Comparison of ENCODE assay signal across 9 cellular contexts in genomic region chr13:109764474-109765292, GRCh38. TPM values are rescaled to one million over a fixed set of nuclear protein-coding genes. Genes with fewer than 3 reads are reported as not detected.
DNase-seq lines count a peak whose midpoint lies in the region; ATAC-seq, FAIRE-seq and TF ChIP-seq lines count a peak whose summit lies in the region.
"Had no signal": no experiment of that assay in that cellular context is flagged by ENCODE, and none has a peak within 500 bp of the region (broad histone marks: within the 10 kb centered on the region; RNA-seq: fewer than 3 reads in every experiment).

No MANE protein-coding gene starts in this region.

- TF ChIP-seq RAD21 in HCT116 (IDR thresholded peaks at IDR 0.05; ENCODE audit: low read depth) = peak; percentile 50

- H3K79me2 ChIP-seq in HCT116 (ENCODE audit: insufficient read depth, low read length) = peaks cover 33% of the 10 kb centered on the region; the same call in 1 of the 2 replicates

- H3K27ac ChIP-seq in HCT116 (ENCODE audit: low read depth, low read length) (no peak overlapping the region), small intestine (ENCODE audit: low read depth in 1 of 2, low read length in 1 of 2) (no peak overlapping the region), testis (no peak overlapping the region), spleen (peak overlapping the region in 1 of 8 donors; percentile 8)

- CTCF ChIA-PET in AG04449 (lab: Yijun Ruan, JAX) = interaction anchor here (1.5 kb wide), 1 partner anchor 20 kb away, joined by 7 read pairs; no protein-coding TSS in a partner anchor
- CTCF ChIA-PET in HCT116 (lab: Charles Lee) = no interaction called here

- no peaks in the 10 kb centered on the region for H4K20me1 ChIP-seq in HCT116 (ENCODE audit: insufficient read depth)

- no peak for FAIRE-seq in small intestine (lab: Jason Lieb, UNC)
- FAIRE-seq: frontal cortex had no signal

- H3K4me1 ChIP-seq in HCT116 (ENCODE audit: control insufficient read depth in 1 of 2, insufficient read depth in 2 of 2, low read length in 2 of 2) = peaks cover 14 to 24% of the 10 kb centered on the region in 2 experiments
- H3K4me1 ChIP-seq in small intestine (ENCODE audit: control insufficient read depth in 2 of 2, insufficient read depth in 1 of 2, low read depth in 1 of 2, low read length in 1 of 2) = no peaks in the 10 kb centered on the region
- H3K4me1 ChIP-seq in testis = peaks cover 4% of the 10 kb centered on the region
- peaks cover 0 to 24% (median 3%) of the 10 kb centered on the region in 6 donors for H3K4me1 ChIP-seq in spleen

- H3K9me2 ChIP-seq in HCT116 (ENCODE audit: insufficient read depth) = no peaks in the 10 kb centered on the region

- H3K4me2 ChIP-seq in HCT116 (ENCODE audit: low read length) = peak overlapping the region; percentile 49

- BruUV-seq in HCT116 (replicated peaks; lab: Mats Ljungman, UMichigan) = no TSS peak

- intact Hi-C loops in HCT116 (cut with micrococcal nuclease) = no loop called here
- intact Hi-C loops in head of caudate nucleus (cut with DNase I) = no loop called here
- intact Hi-C loops in testis (cut with DNase I; ENCODE audit: low total_unique reads) = no loop called here
- intact Hi-C loops in spleen (cut with DNase I; ENCODE audit: low total_unique reads) = no loop called here

- RAD21 ChIA-PET in HCT116 (lab: Charles Lee; ENCODE audit: low non-redundant PET in 1 of 2, low total read pairs in 2 of 2, uncharacterized antibody in 2 of 2, unreplicated experiment in 2 of 2) = no interaction called here

- TF ChIP-seq CTCF in AG04449 (IDR thresholded peaks at IDR 0.05; ENCODE audit: insufficient read depth, low read length, missing control alignments) (peak; percentile 19), HCT116 (IDR thresholded peaks at IDR 0.05 in 2 of 3, conservative IDR thresholded peaks at IDR 0.05 in 1 of 3; ENCODE audit: borderline replicate concordance in 1 of 3, insufficient read depth in 1 of 3, low read depth in 2 of 3, low read length in 2 of 3) (peak in 2 of 3 experiments; percentile 23 to 25; a peak in 2 of 6 replicates), testis (IDR thresholded peaks at IDR 0.05) (no peak), spleen (IDR thresholded peaks at IDR 0.05 in 8 of 11, conservative IDR thresholded peaks at IDR 0.05 in 3 of 11) (no peak)

- TF ChIP-seq POLR2A in HCT116 (IDR thresholded peaks at IDR 0.05; ENCODE audit: borderline replicate concordance, extremely low read depth, insufficient read depth, insufficient read length) (no peak), testis (IDR thresholded peaks at IDR 0.05) (no peak), spleen (IDR thresholded peaks at IDR 0.05) (no peak)

- no peak overlapping the region for H2AFZ ChIP-seq in HCT116 (ENCODE audit: low read depth, low read length, poor library complexity, severe bottlenecking)

- DNase-seq in AG04449 (ENCODE audit: low read depth, low spot score) (no peak), HCT116 (ENCODE audit: low read depth, low spot score) (no peak), head of caudate nucleus (peak in 32 of 42 donors; percentile 37 to 84 (median 64)), SKM-1 treated with dmso at 0.1 percent for 144 hours (lab: John Stamatoyannopoulos, UW; ENCODE audit: unreplicated experiment) (no peak), small intestine (no peak), testis (no peak), spleen (no peak)
- DNase-seq in activated CD4-positive, alpha-beta T cell treated with anti-CD3 and anti-CD28 coated beads, Interleukin-2, amount 50 U/mL, for 1 hour = peak; percentile 13

- ATAC-seq in HCT116 = peak; percentile 57

- H3K4me3 ChIP-seq in AG04449 (ENCODE audit: low read depth, low read length) (no peak overlapping the region), HCT116 (replicated peaks in 1 of 2; ENCODE audit: low read depth in 1 of 2, low read length in 2 of 2) (no peak overlapping the region), small intestine (ENCODE audit: low read depth in 1 of 2, low read length in 2 of 2) (no peak overlapping the region), testis (no peak overlapping the region), spleen (no peak overlapping the region)

- POLR2A ChIA-PET in AG04449 (lab: Yijun Ruan, JAX) = no interaction called here
- POLR2A ChIA-PET in HCT116 (lab: Charles Lee) = no interaction called here

- H3K36me3 ChIP-seq in HCT116 (ENCODE audit: control insufficient read depth in 1 of 2, insufficient read depth in 2 of 2, low read length in 2 of 2) (no peaks in the 10 kb centered on the region), small intestine (ENCODE audit: control insufficient read depth in 2 of 2, insufficient read depth in 2 of 2, low read length in 2 of 2) (peaks cover 0 to 2% of the 10 kb centered on the region in 2 donors), testis (ENCODE audit: low read depth, missing control alignments) (no peaks in the 10 kb centered on the region), spleen (peaks cover 0 to 23% (median 0%) of the 10 kb centered on the region in 6 donors)

- no peak overlapping the region for H3K9ac ChIP-seq in HCT116 (ENCODE audit: low read length)

- no peaks in the 10 kb centered on the region for H3K27me3 ChIP-seq in HCT116 (ENCODE audit: insufficient read depth, low read length)
- H3K27me3 ChIP-seq in small intestine (ENCODE audit: control insufficient read depth in 2 of 2, insufficient read depth in 2 of 2, low read length in 2 of 2) = no peaks in the 10 kb centered on the region
- H3K27me3 ChIP-seq in testis = no peaks in the 10 kb centered on the region
- no peaks in the 10 kb centered on the region for H3K27me3 ChIP-seq in spleen (replicated peaks in 1 of 7)

- 70 to 84% (median 80%) methylated on average over 10 of the region's 10 CpGs for WGBS in small intestine, 3 donors
- WGBS in testis, 2 donors = 81 to 82% methylated on average over 9 to 10 of the region's 10 CpGs
- WGBS in spleen, 5 donors = 60 to 71% (median 64%) methylated on average over 10 of the region's 10 CpGs

- no peaks in the 10 kb centered on the region for H3K9me3 ChIP-seq in HCT116 (ENCODE audit: control insufficient read depth in 1 of 2, insufficient read depth in 1 of 2, low read depth in 1 of 2, low read length in 2 of 2)
- no peaks in the 10 kb centered on the region for H3K9me3 ChIP-seq in small intestine (ENCODE audit: control insufficient read depth, low read depth)
- H3K9me3 ChIP-seq in testis = no peaks in the 10 kb centered on the region
- H3K9me3 ChIP-seq in spleen = no peaks in the 10 kb centered on the region

TF ChIP-seq in HCT116, 20 proteins besides CTCF, POLR2A, EP300 and RAD21:
- TF ChIP-seq MAX (IDR thresholded peaks at IDR 0.05) (no peak), EZH2phosphoT487 (IDR thresholded peaks at IDR 0.05; ENCODE audit: borderline replicate concordance) (no peak), CEBPB (IDR thresholded peaks at IDR 0.05; ENCODE audit: low read depth) (no peak)

RNA-seq across cellular contexts. Expression of gene IRS2, which starts 21.7 kb away (rescaled TPM):
- 9.2 TPM for total RNA-seq in HCT116 (2021; ENCODE audit: unreplicated experiment)
- 4.4 and 6.0 TPM in 2 replicates for polyA plus RNA-seq in HCT116 (2012)
- 1 to 10 TPM; 3.8 to 6.2 (median 3.9) TPM for polyA plus RNA-seq in small intestine
- 10 to 100 TPM; 23.9 to 33.4 TPM for total RNA-seq in testis
- 6.9 TPM for polyA plus RNA-seq in testis (ENCODE audit: insufficient read depth, low read depth, low replicate concordance)
- 10 to 100 TPM in 6 of 7 donors, 1 to 10 TPM in 1; 8.2 to 31.3 (median 17.5) TPM for total RNA-seq in spleen
- polyA plus RNA-seq in spleen = 1 to 10 TPM; 1.4 to 2.5 (median 2.0) TPM

Comparison
In these comparisons a context has a peak if more than half of its experiments do, and no peak if none do; other contexts are left out.
1. DNase-seq: peak in activated CD4-positive, alpha-beta T cell treated with anti-CD3 and anti-CD28 coated beads, Interleukin-2, amount 50 U/mL, for 1 hour (single experiment) and head of caudate nucleus (32 of 42); none in AG04449 (single experiment), HCT116 (single experiment), SKM-1 treated with dmso at 0.1 percent for 144 hours (single experiment), small intestine (single experiment), testis (single experiment) and spleen (single experiment).
2. CTCF ChIP-seq: peak in AG04449 (single experiment) and HCT116 (2 of 3); none in testis (0 of 3) and spleen (0 of 11).